ENCODE assay signal across 12 cellular contexts in genomic region chr18:681985-682384, GRCh38. TPM values are rescaled to one million over a fixed set of nuclear protein-coding genes. Genes with fewer than 3 reads are reported as not detected.
DNase-seq lines count a peak whose midpoint lies in the region; ATAC-seq and TF ChIP-seq lines count a peak whose summit lies in the region.
"Had no signal": no experiment of that assay in that cellular context is flagged by ENCODE, and none has a peak within 500 bp of the region (broad histone marks: within the 10 kb centered on the region; RNA-seq: fewer than 3 reads in every experiment).

No MANE protein-coding gene starts in this region.

- H4K20me1 ChIP-seq in PC-3 (ENCODE audit: low read length), result no peaks in the 10 kb centered on the region

- peak; percentile 93 for ATAC-seq in central memory CD8-positive, alpha-beta T cell (replicated peaks; ENCODE audit: extremely low read depth, poor library complexity, severe bottlenecking)
- peak; percentile 99 for ATAC-seq in stimulated activated naive CD8-positive, alpha-beta T cell treated with anti-CD3 and anti-CD28 coated beads, Interleukin-15, amount 100 ng/mL, for 72 hours
- no peak for ATAC-seq in PC-3
- ATAC-seq: GM23338, SK-N-SH treated with all-trans-retinoic acid at 6 μM for 48 hours had no signal

- no peak overlapping the region for H3K27ac ChIP-seq in PC-3 (ENCODE audit: low read length)
- no peak overlapping the region for H3K27ac ChIP-seq in SJCRH30

- H3K27ac Mint-ChIP-seq in central memory CD8-positive, alpha-beta T cell (ENCODE audit: low read depth), result peak overlapping the region; percentile 64
- H3K27ac Mint-ChIP-seq in stimulated activated naive CD8-positive, alpha-beta T cell treated with anti-CD3 and anti-CD28 coated beads, Interleukin-15, amount 100 ng/mL, for 72 hours, result peak overlapping the region; percentile 97 to 98
- H3K27ac Mint-ChIP-seq: GM23338 had no signal

- no peak for TF ChIP-seq CTCF in PC-3 (conservative IDR thresholded peaks at IDR 0.05; ENCODE audit: low read depth, low read length)

- no peak overlapping the region for H3K4me2 ChIP-seq in PC-3 (ENCODE audit: low read length)
- H3K4me2 ChIP-seq: GM23338 had no signal

- no peak overlapping the region for H3K4me3 Mint-ChIP-seq in central memory CD8-positive, alpha-beta T cell
- H3K4me3 Mint-ChIP-seq in stimulated activated naive CD8-positive, alpha-beta T cell treated with anti-CD3 and anti-CD28 coated beads, Interleukin-15, amount 100 ng/mL, for 72 hours, result peak overlapping the region; percentile 29 to 44
- H3K4me3 Mint-ChIP-seq: GM23338 had no signal

- H3K27me3 Mint-ChIP-seq in central memory CD8-positive, alpha-beta T cell, result no peaks in the 10 kb centered on the region
- H3K27me3 Mint-ChIP-seq in stimulated activated naive CD8-positive, alpha-beta T cell treated with anti-CD3 and anti-CD28 coated beads, Interleukin-15, amount 100 ng/mL, for 72 hours, result no peaks in the 10 kb centered on the region

- H3K27me3 ChIP-seq in PC-3 (ENCODE audit: low read length) (no peaks in the 10 kb centered on the region), SJCRH30 (no peaks in the 10 kb centered on the region)

- H3K4me3 ChIP-seq in PC-3 (ENCODE audit: low read length) (no peak overlapping the region), SJCRH30 (no peak overlapping the region)
- H3K4me3 ChIP-seq: GM23338, lung had no signal

- POLR2A ChIA-PET in PC-3 (lab: Charles Lee; ENCODE audit: unreplicated experiment), result no interaction called here

- no peak overlapping the region for H2AFZ ChIP-seq in PC-3 (ENCODE audit: low read length)
- H2AFZ ChIP-seq: GM23338 had no signal

- H3K36me3 ChIP-seq in PC-3 (ENCODE audit: low read depth, low read length) (peaks cover 14% of the 10 kb centered on the region), SJCRH30 (0 out of 2 replicates have a peak, but pooled peaks cover 2% of the 10 kb centered on the region)

- peaks cover 10% of the 10 kb centered on the region for H3K36me3 Mint-ChIP-seq in central memory CD8-positive, alpha-beta T cell (ENCODE audit: insufficient read depth)

- peak; percentile 15 to 24 (median 19) for DNase-seq in stimulated activated CD4-positive, alpha-beta T cell treated with anti-CD3 and anti-CD28 coated beads, Interleukin-12 subunit alpha, Interleukin-12 subunit beta, amount 100 ng/mL, for 48 hours (ENCODE audit: low read depth in 2 of 3, low spot score in 1 of 3)
- no peak for DNase-seq in stimulated activated CD4-positive, alpha-beta T cell treated with anti-CD3 and anti-CD28 coated beads, Interleukin-2, amount 100 ng/mL, for 24 hours
- DNase-seq in activated CD4-positive, alpha-beta T cell treated with anti-CD3 and anti-CD28 coated beads, Interleukin-2, amount 50 U/mL, for 48 hours, result peak; percentile 32 to 58
- DNase-seq in central memory CD8-positive, alpha-beta T cell (ENCODE audit: low spot score in 2 of 2), result no peak
- peak; percentile 49 to 77 for DNase-seq in stimulated activated naive CD8-positive, alpha-beta T cell treated with anti-CD3 and anti-CD28 coated beads, Interleukin-15, amount 100 ng/mL, for 72 hours
- DNase-seq in PC-3 (no peak), G401 (ENCODE audit: low spot score) (no peak), SJCRH30 (no peak)
- DNase-seq: NCI-H2107 had no signal

- peaks cover 7% of the 10 kb centered on the region for H3F3A ChIP-seq in PC-3 (ENCODE audit: low read length, unreplicated experiment)

- H3K9me2 ChIP-seq in PC-3 (replicated peaks; ENCODE audit: low read length), result no peaks in the 10 kb centered on the region

- H3K9me3 Mint-ChIP-seq in central memory CD8-positive, alpha-beta T cell, result no peaks in the 10 kb centered on the region
- H3K9me3 Mint-ChIP-seq in stimulated activated naive CD8-positive, alpha-beta T cell treated with anti-CD3 and anti-CD28 coated beads, Interleukin-15, amount 100 ng/mL, for 72 hours, result no peaks in the 10 kb centered on the region
- H3K9me3 Mint-ChIP-seq: GM23338 had no signal

- H3K79me2 ChIP-seq in PC-3 (ENCODE audit: low read length), result no peaks in the 10 kb centered on the region

- no peak overlapping the region for H3K9ac ChIP-seq in PC-3 (ENCODE audit: low read length)

- in situ Hi-C loops in G401 (cut with HindIII; ENCODE audit: low sequenced_read_pairs), result no loop called here

- no peaks in the 10 kb centered on the region for H3K9me3 ChIP-seq in PC-3 (ENCODE audit: low read length)
- no peaks in the 10 kb centered on the region for H3K9me3 ChIP-seq in SJCRH30 (replicated peaks)

- peaks cover 19% of the 10 kb centered on the region for H3K4me1 ChIP-seq in PC-3 (ENCODE audit: insufficient read depth, low read length)
- H3K4me1 ChIP-seq in SJCRH30, result no peaks in the 10 kb centered on the region

- no TSS peak for BruUV-seq in PC-3 (replicated peaks; lab: Mats Ljungman, UMichigan)

- CTCF ChIA-PET in PC-3 (lab: Charles Lee), result interaction anchor here (0.6 kb wide), 1 partner anchor 65 kb away, joined by 3 read pairs; no protein-coding TSS in a partner anchor

- intact Hi-C loops in PC-3 (cut with micrococcal nuclease), result no loop called here

- peaks cover 12% of the 10 kb centered on the region for H3K4me1 Mint-ChIP-seq in central memory CD8-positive, alpha-beta T cell
- peaks cover 38% of the 10 kb centered on the region for H3K4me1 Mint-ChIP-seq in stimulated activated naive CD8-positive, alpha-beta T cell treated with anti-CD3 and anti-CD28 coated beads, Interleukin-15, amount 100 ng/mL, for 72 hours

RNA-seq across cellular contexts. Expression of gene TYMS, which starts 24.5 kb away (rescaled TPM):
- total RNA-seq in PC-3 (2014; rRNA removed), result 63.2 and 69.7 TPM in 2 replicates
- 136 and 166 TPM in 2 replicates for total RNA-seq in G401 (2014; rRNA removed; shearing (Covaris generic))
- 83.7 and 91.8 TPM in 2 replicates for total RNA-seq in SJCRH30 (2014; rRNA removed; shearing (Covaris generic))

RNA-seq across cellular contexts. Expression of gene ENOSF1, which starts 30.4 kb away (rescaled TPM):
- 44.2 and 61.0 TPM in 2 replicates for total RNA-seq in PC-3 (2014; rRNA removed)
- 57.1 and 88.7 TPM in 2 replicates for total RNA-seq in G401 (2014; rRNA removed; shearing (Covaris generic))
- total RNA-seq in SJCRH30 (2014; rRNA removed; shearing (Covaris generic)), result 7.8 and 9.5 TPM in 2 replicates

Comparison
In these comparisons a context has a peak if more than half of its experiments do, and no peak if none do; other contexts are left out.
1. DNase-seq: peak in stimulated activated CD4-positive, alpha-beta T cell treated with anti-CD3 and anti-CD28 coated beads, Interleukin-12 subunit alpha, Interleukin-12 subunit beta, amount 100 ng/mL, for 48 hours (3 of 3), activated CD4-positive, alpha-beta T cell treated with anti-CD3 and anti-CD28 coated beads, Interleukin-2, amount 50 U/mL, for 48 hours (2 of 2) and stimulated activated naive CD8-positive, alpha-beta T cell treated with anti-CD3 and anti-CD28 coated beads, Interleukin-15, amount 100 ng/mL, for 72 hours (2 of 2); none in stimulated activated CD4-positive, alpha-beta T cell treated with anti-CD3 and anti-CD28 coated beads, Interleukin-2, amount 100 ng/mL, for 24 hours (0 of 2), central memory CD8-positive, alpha-beta T cell (0 of 2), PC-3 (single experiment), G401 (single experiment) and SJCRH30 (0 of 2).